ENCODE assay signal across 8 cellular contexts in the genomic region with DNA sequence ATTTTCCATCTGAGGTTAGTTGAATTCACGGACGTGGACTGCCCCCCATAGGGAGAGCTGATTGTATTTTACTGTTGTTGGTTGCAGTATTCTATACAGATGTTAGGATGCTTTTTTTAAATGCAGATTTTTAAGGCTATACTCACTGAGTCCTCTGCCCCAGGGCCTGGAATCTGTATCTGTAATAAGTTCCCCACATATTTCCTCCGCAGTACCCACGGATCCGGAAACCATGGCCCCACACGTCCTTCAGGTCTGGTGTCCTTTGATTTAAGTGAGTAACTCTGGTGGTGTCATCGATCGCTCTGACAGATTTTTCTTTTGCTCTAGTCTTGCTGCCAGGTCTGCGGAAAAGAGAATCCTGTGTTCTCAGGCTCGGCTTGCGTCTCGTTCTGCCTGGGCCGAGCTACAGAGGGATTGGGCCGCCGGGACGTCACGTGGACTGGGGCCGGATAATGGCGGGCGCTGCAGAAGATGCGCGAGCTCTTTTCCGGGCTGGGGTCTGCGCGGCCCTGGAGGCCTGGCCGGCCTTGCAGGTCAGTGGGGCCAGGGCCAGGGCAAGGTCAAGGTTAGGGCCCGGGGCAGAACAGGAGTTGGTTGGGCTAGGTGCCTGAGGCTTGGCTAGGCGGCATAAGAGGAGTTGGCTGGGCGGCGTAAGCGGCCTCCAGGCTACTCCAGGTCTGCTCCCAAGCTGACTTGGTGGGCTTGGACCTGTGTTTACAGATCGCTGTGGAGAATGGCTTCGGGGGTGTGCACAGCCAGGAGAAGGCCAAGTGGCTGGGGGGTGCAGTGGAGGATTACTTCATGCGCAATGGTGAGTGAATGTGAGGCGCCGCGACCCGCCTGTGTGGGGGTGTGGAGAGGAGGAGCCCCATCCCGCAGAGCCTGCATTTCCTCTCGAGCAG. TPM values are rescaled to one million over a fixed set of nuclear protein-coding genes. Genes with fewer than 3 reads are reported as not detected.
DNase-seq lines count a peak whose midpoint lies in the region; ATAC-seq and TF ChIP-seq lines count a peak whose summit lies in the region.

A gene with protein sequence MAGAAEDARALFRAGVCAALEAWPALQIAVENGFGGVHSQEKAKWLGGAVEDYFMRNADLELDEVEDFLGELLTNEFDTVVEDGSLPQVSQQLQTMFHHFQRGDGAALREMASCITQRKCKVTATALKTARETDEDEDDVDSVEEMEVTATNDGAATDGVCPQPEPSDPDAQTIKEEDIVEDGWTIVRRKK (plus strand): TSS at position 438 of the 905 bp plus-strand sequence. CDS start 18 bp downstream, at position 456.

- H3K36me3 ChIP-seq in kidney epithelial cell (ENCODE audit: control insufficient read depth, insufficient read depth, low read length): no peaks in the 10 kb centered on the region

- peak within 1 kb of the TSS; percentile 59 for H3K4me3 ChIP-seq in kidney epithelial cell (ENCODE audit: low read depth, low read length)

- no peaks in the 10 kb centered on the region for H3K27me3 ChIP-seq in kidney epithelial cell (ENCODE audit: control insufficient read depth, insufficient read depth, low read length)

- peak; percentile 63 to 82 for DNase-seq in AML-193 (lab: John Stamatoyannopoulos, UW)
- DNase-seq in NCI-H345 treated with DMSO at 0.1 percent for 48 hours (lab: John Stamatoyannopoulos, UW; ENCODE audit: unreplicated experiment): peak; percentile 75
- DNase-seq in activated CD4-positive, CD25-positive, alpha-beta regulatory T cell treated with anti-CD3 and anti-CD28 coated beads, Interleukin-2, amount 50 U/mL, for 72 hours: peak; percentile 73
- DNase-seq in cerebellar nuclear complex (lab: John Stamatoyannopoulos, UW): peak; percentile 30 to 52
- DNase-seq in kidney epithelial cell (ENCODE audit: low read depth): peak; percentile 61
- DNase-seq in stimulated activated CD4-positive, alpha-beta T cell treated with anti-CD3 and anti-CD28 coated beads, Interleukin-15, amount 100 ng/mL, for 48 hours (ENCODE audit: low read depth in 2 of 2): peak; percentile 67 to 71

- ATAC-seq in GM19043 (IDR thresholded peaks at IDR 0.05; ENCODE audit: low read depth, unreplicated experiment): peak; percentile 92
- peak; percentile 98 for ATAC-seq in HG03354 (IDR thresholded peaks at IDR 0.05; ENCODE audit: poor library complexity, severe bottlenecking, unreplicated experiment)

- peak; percentile 13 for TF ChIP-seq CTCF in kidney epithelial cell (IDR thresholded peaks at IDR 0.05; ENCODE audit: insufficient read depth, low read length, poor library complexity, severe bottlenecking)

RNA-seq across cellular contexts. Expression of the gene that starts here (rescaled TPM):
- 11.3 and 11.4 TPM in 2 replicates for total RNA-seq in kidney epithelial cell

Comparison
In these comparisons a context has a peak if more than half of its experiments do, and no peak if none do; other contexts are left out.
1. Peak in every context shown above with its lines: DNase-seq, ATAC-seq and H3K4me3 ChIP-seq.